ENCODE assay signal across 25 cellular contexts in the genomic region with DNA sequence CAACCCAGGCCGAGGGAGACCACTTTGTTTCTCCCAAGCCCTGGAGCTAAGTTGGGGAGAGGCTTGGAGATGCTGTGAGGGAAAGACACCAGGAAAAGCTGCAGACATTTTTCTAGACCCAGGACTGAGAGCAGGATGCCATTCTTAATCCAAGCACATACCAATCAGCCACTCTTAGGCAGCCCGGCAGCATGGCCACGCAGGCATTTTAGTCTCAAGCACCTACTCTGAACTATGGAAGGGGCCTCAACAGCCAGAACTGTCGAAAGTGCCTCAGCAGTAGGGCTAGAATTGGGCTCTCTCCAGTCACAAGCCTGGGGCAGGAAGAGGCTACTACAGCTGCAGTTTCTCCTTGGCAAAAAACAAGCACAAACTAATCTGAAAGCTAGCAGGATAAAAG.
"Had no signal": no experiment of that assay in that cellular context is flagged by ENCODE, and none has a peak within 500 bp of the region (broad histone marks: within the 10 kb centered on the region; RNA-seq: fewer than 3 reads in every experiment).

No MANE protein-coding gene starts in this region.

- H3K4me3 Mint-ChIP-seq: central memory CD8-positive, alpha-beta T cell; dendritic cell treated with granulocyte-macrophage colony-stimulating factor and Interleukin-4, amounts not matched to agents 40 ng/mL and 50 ng/mL, for 4 days; naive B cell; natural killer cell treated with Interleukin-12 subunit alpha and Interleukin-12 subunit beta and Interleukin-15 and Interleukin-18, amount 100 ng/mL, for 72 hours; neural crest cell; stimulated activated memory B cell treated with anti-CD40 and anti-IgM and Interleukin-4, amounts not matched to agents 10 μg/mL and 1 μg/mL and 100 μg/mL, for 72 hours; type B pancreatic cell had no signal

- H3K79me2 ChIP-seq: parathyroid adenoma had no signal

- H3K36me3 ChIP-seq: colonic mucosa, esophagus squamous epithelium, left lung, right atrium auricular region, spleen, tibial artery had no signal

- ATAC-seq: left cardiac atrium; left lung; natural killer cell treated with Interleukin-12 subunit alpha and Interleukin-12 subunit beta and Interleukin-15 and Interleukin-18, amount 100 ng/mL, for 72 hours; sciatic nerve; stimulated activated memory B cell treated with anti-CD40 and anti-IgM and Interleukin-4, amounts not matched to agents 10 μg/mL and 1 μg/mL and 100 μg/mL, for 72 hours; stimulated activated naive CD8-positive, alpha-beta T cell treated with anti-CD3 and anti-CD28 coated beads, Interleukin-15, Interleukin-2, amounts not matched to agents 100 U/mL and 50 U/mL, for 24 hours had no signal

- H3K4me3 ChIP-seq: colonic mucosa, esophagus squamous epithelium, left lung, right atrium auricular region, spleen, testis, tibial artery had no signal

- H3K9me3 ChIP-seq: colonic mucosa, testis, tibial artery had no signal

- H3K9me3 Mint-ChIP-seq: central memory CD8-positive, alpha-beta T cell; natural killer cell treated with Interleukin-12 subunit alpha and Interleukin-12 subunit beta and Interleukin-15 and Interleukin-18, amount 100 ng/mL, for 72 hours; type B pancreatic cell had no signal

- H3K27me3 ChIP-seq: colonic mucosa, esophagus squamous epithelium, right atrium auricular region, testis, tibial artery had no signal

- H3K27ac ChIP-seq: colonic mucosa, esophagus squamous epithelium, left lung, parathyroid adenoma, right atrium auricular region, spleen, testis, tibial artery had no signal

- H3K36me3 Mint-ChIP-seq: stimulated activated memory B cell treated with anti-CD40 and anti-IgM and Interleukin-4, amounts not matched to agents 10 μg/mL and 1 μg/mL and 100 μg/mL, for 72 hours; type B pancreatic cell had no signal

- DNase-seq: colonic mucosa; effector CD8-positive, alpha-beta T cell; esophagus squamous epithelium; foreskin melanocyte; left cardiac atrium; left lung; mesenchymal stem cell; midbrain; naive B cell; spleen; stimulated activated CD4-positive, alpha-beta T cell treated with anti-CD3 and anti-CD28 coated beads, Interleukin-4, amount 100 ng/mL, for 4 hours; stimulated activated naive CD8-positive, alpha-beta T cell treated with anti-CD3 and anti-CD28 coated beads, Interleukin-15, Interleukin-2, amounts not matched to agents 100 U/mL and 50 U/mL, for 24 hours; substantia nigra; testis; tibial artery had no signal

- H3K27ac Mint-ChIP-seq: dendritic cell treated with granulocyte-macrophage colony-stimulating factor and Interleukin-4, amounts not matched to agents 40 ng/mL and 50 ng/mL, for 4 days; natural killer cell treated with Interleukin-12 subunit alpha and Interleukin-12 subunit beta and Interleukin-15 and Interleukin-18, amount 100 ng/mL, for 72 hours; progenitor cell of endocrine pancreas; stimulated activated memory B cell treated with anti-CD40 and anti-IgM and Interleukin-4, amounts not matched to agents 10 μg/mL and 1 μg/mL and 100 μg/mL, for 72 hours; type B pancreatic cell had no signal

- H3K4me1 Mint-ChIP-seq: central memory CD8-positive, alpha-beta T cell; neural crest cell had no signal

- H3K4me1 ChIP-seq: colonic mucosa, esophagus squamous epithelium, left lung, parathyroid adenoma, right atrium auricular region, spleen, testis, tibial artery had no signal

- H2AFZ ChIP-seq: parathyroid adenoma had no signal

- H3K9ac ChIP-seq: parathyroid adenoma had no signal
